21 cellular contexts compared by ENCODE assay signal in genomic region chr7:21911341-21911875, GRCh38. TPM values are rescaled to one million over a fixed set of nuclear protein-coding genes. Genes with fewer than 3 reads are reported as not detected.
DNase-seq lines count a peak whose midpoint lies in the region; ATAC-seq and TF ChIP-seq lines count a peak whose summit lies in the region.
"Had no signal": no experiment of that assay in that cellular context is flagged by ENCODE, and none has a peak within 500 bp of the region (broad histone marks: within the 10 kb centered on the region; RNA-seq: fewer than 3 reads in every experiment).

No MANE protein-coding gene starts in this region.

- H2AK5ac ChIP-seq in IMR-90 (ENCODE audit: low read depth, low read length): no peak overlapping the region

- H3K14ac ChIP-seq in IMR-90 (replicated peaks; ENCODE audit: low read depth, low read length): no peak overlapping the region

- H3K36me3 ChIP-seq in heart right ventricle: peaks cover 0 to 34% (median 4%) of the 10 kb centered on the region in 9 donors
- peaks cover 25% of the 10 kb centered on the region; the same call in 1 of the 2 replicates for H3K36me3 ChIP-seq in IMR-90 (ENCODE audit: control insufficient read depth, insufficient read depth, low read length)
- no peaks in the 10 kb centered on the region for H3K36me3 ChIP-seq in smooth muscle cell (ENCODE audit: low read depth)

- peaks cover 2 to 56% (median 17%) of the 10 kb centered on the region in 9 donors for H3K4me1 ChIP-seq in heart right ventricle
- no peaks in the 10 kb centered on the region for H3K4me1 ChIP-seq in IMR-90 (ENCODE audit: control insufficient read depth, insufficient read depth, low read length)
- peaks cover 5% of the 10 kb centered on the region for H3K4me1 ChIP-seq in smooth muscle cell (ENCODE audit: low read depth)
- H3K4me1 ChIP-seq: A549 had no signal

- peaks cover 0 to 2% of the 10 kb centered on the region in 2 experiments; a peak in 1 of 4 replicates for H3K79me1 ChIP-seq in IMR-90 (ENCODE audit: low read depth in 1 of 2, low read length in 2 of 2)

- no peak overlapping the region for H4K8ac ChIP-seq in IMR-90 (ENCODE audit: low read depth in 2 of 2, low read length in 2 of 2)

- no peak overlapping the region for H4K91ac ChIP-seq in IMR-90 (ENCODE audit: insufficient read depth, low read depth, low read length)

- H3K4me3 ChIP-seq in heart right ventricle (no peak overlapping the region), IMR-90 (ENCODE audit: insufficient read depth, low read depth, low read length) (no peak overlapping the region), fibroblast of mammary gland (ENCODE audit: control insufficient read depth, low read depth, low read length) (no peak overlapping the region), smooth muscle cell (no peak overlapping the region)
- H3K4me3 ChIP-seq: A549, GM23338, K562 had no signal

- TF ChIP-seq RAD21 in IMR-90 (IDR thresholded peaks at IDR 0.05; ENCODE audit: low read length): no peak

- no peak overlapping the region for H3K23ac ChIP-seq in IMR-90 (ENCODE audit: low read depth, low read length)

- no peak overlapping the region for H3K56ac ChIP-seq in IMR-90 (ENCODE audit: extremely low read depth, insufficient read depth, low read length)

- peaks cover 0 to 11% (median 2%) of the 10 kb centered on the region in 4 donors for H3K4me1 Mint-ChIP-seq in naive thymus-derived CD8-positive, alpha-beta T cell
- no peaks in the 10 kb centered on the region for H3K4me1 Mint-ChIP-seq in activated CD8-positive, alpha-beta T cell treated with anti-CD3 and anti-CD28 coated beads for 36 hours (ENCODE audit: low read depth)
- H3K4me1 Mint-ChIP-seq: CD4-positive, CD25-positive, alpha-beta regulatory T cell had no signal

- no peak overlapping the region for H2BK5ac ChIP-seq in IMR-90 (ENCODE audit: low read depth, low read length, poor library complexity, severe bottlenecking)

- no peak for DNase-seq in heart right ventricle
- no peak for DNase-seq in Right ventricle myocardium superior
- peak; percentile 7 for DNase-seq in IMR-90
- peak; percentile 67 for DNase-seq in fibroblast of mammary gland (ENCODE audit: low read depth)
- DNase-seq in smooth muscle cell (lab: John Stamatoyannopoulos, UW; ENCODE audit: unreplicated experiment): no peak
- no peak for DNase-seq in naive thymus-derived CD8-positive, alpha-beta T cell
- no peak for DNase-seq in activated CD8-positive, alpha-beta T cell treated with anti-CD3 and anti-CD28 coated beads for 36 hours
- DNase-seq: activated CD4-positive, alpha-beta T cell treated with anti-CD3 and anti-CD28 coated beads, Interleukin-2, amount 50 U/mL, for 4 hours; activated gamma-delta T cell treated with Interleukin-2 at 50 U/mL for 16 hours; CD4-positive, CD25-positive, alpha-beta regulatory T cell; central memory CD4-positive, alpha-beta T cell; GDM1; NCI-H1694; NCI-H774; SIG-M5; T-helper 2 cell; WERI-Rb-1 had no signal

- H2BK20ac ChIP-seq in IMR-90 (ENCODE audit: low read depth, low read length): no peak overlapping the region

- no peaks in the 10 kb centered on the region for H3K79me2 ChIP-seq in smooth muscle cell (ENCODE audit: low read depth)

- H3K27ac Mint-ChIP-seq in naive thymus-derived CD8-positive, alpha-beta T cell: no peak overlapping the region
- H3K27ac Mint-ChIP-seq in activated CD8-positive, alpha-beta T cell treated with anti-CD3 and anti-CD28 coated beads for 36 hours: no peak overlapping the region
- H3K27ac Mint-ChIP-seq: CD4-positive, CD25-positive, alpha-beta regulatory T cell; GM23338 had no signal

- CTCF ChIA-PET in IMR-90 (lab: Yijun Ruan, JAX): no interaction called here
- CTCF ChIA-PET in activated CD8-positive, alpha-beta T cell treated with anti-CD3 and anti-CD28 coated beads for 36 hours (lab: Charles Lee): no interaction called here

- H3K18ac ChIP-seq in IMR-90 (ENCODE audit: low read depth, low read length): no peak overlapping the region

- 0 out of 2 replicates have a peak, but pooled peaks cover 3% of the 10 kb centered on the region for H3K9me1 ChIP-seq in IMR-90 (ENCODE audit: insufficient read depth, low read length)

- TF ChIP-seq CTCF in heart right ventricle (IDR thresholded peaks at IDR 0.05): no peak
- TF ChIP-seq CTCF in IMR-90 (conservative IDR thresholded peaks at IDR 0.05; ENCODE audit: low read depth, low read length): no peak
- no peak for TF ChIP-seq CTCF in fibroblast of mammary gland (conservative IDR thresholded peaks at IDR 0.05; ENCODE audit: control insufficient read depth, insufficient read depth, low read depth, low read length)
- no peak for TF ChIP-seq CTCF in smooth muscle cell (IDR thresholded peaks at IDR 0.05; ENCODE audit: borderline replicate concordance, insufficient read depth, poor library complexity, severe bottlenecking)
- TF ChIP-seq CTCF in activated CD8-positive, alpha-beta T cell treated with anti-CD3 and anti-CD28 coated beads for 36 hours (IDR thresholded peaks at IDR 0.05): no peak

- peak overlapping the region in 6 of 10 donors; percentile 26 to 79 (median 56) for H3K27ac ChIP-seq in heart right ventricle
- H3K27ac ChIP-seq in IMR-90 (ENCODE audit: insufficient read depth, low read length): no peak overlapping the region
- H3K27ac ChIP-seq in smooth muscle cell (ENCODE audit: low read depth): peak overlapping the region; percentile 51
- H3K27ac ChIP-seq: A549, WERI-Rb-1 had no signal

- BruUV-seq in IMR-90 (replicated peaks; lab: Mats Ljungman, UMichigan): no TSS peak

- H2AFZ ChIP-seq in IMR-90 (replicated peaks; ENCODE audit: low read length, poor library complexity) (no peak overlapping the region), smooth muscle cell (ENCODE audit: low read depth) (no peak overlapping the region)
- H2AFZ ChIP-seq: GM23338 had no signal

- H3K4ac ChIP-seq in IMR-90 (ENCODE audit: low read depth, low read length): no peak overlapping the region

- intact Hi-C loops in heart right ventricle (cut with DNase I): loop anchor here in 1 of 10 donors (2.0 to 5.0 kb wide), 2 partner anchors 36 to 485 kb away; partner anchors contain the start of gene CDCA7L
- intact Hi-C loops in Right ventricle myocardium superior (cut with DNase I): no loop called here
- intact Hi-C loops in IMR-90 (cut with micrococcal nuclease): no loop called here
- intact Hi-C loops in activated CD8-positive, alpha-beta T cell treated with anti-CD3 and anti-CD28 coated beads for 36 hours (cut with micrococcal nuclease): no loop called here

- H3K27me3 ChIP-seq in heart right ventricle: no peaks in the 10 kb centered on the region
- H3K27me3 ChIP-seq in IMR-90 (ENCODE audit: control insufficient read depth, insufficient read depth, low read length): no peaks in the 10 kb centered on the region
- H3K27me3 ChIP-seq in smooth muscle cell (ENCODE audit: low read depth): no peaks in the 10 kb centered on the region

- H3K4me3 Mint-ChIP-seq in naive thymus-derived CD8-positive, alpha-beta T cell: no peak overlapping the region
- H3K4me3 Mint-ChIP-seq in activated CD8-positive, alpha-beta T cell treated with anti-CD3 and anti-CD28 coated beads for 36 hours: no peak overlapping the region
- H3K4me3 Mint-ChIP-seq: CD4-positive, CD25-positive, alpha-beta regulatory T cell; GM23338 had no signal

- no peak overlapping the region for H4K5ac ChIP-seq in IMR-90 (ENCODE audit: low read depth, low read length)

- H3K4me2 ChIP-seq in IMR-90 (ENCODE audit: low read depth, low read length): no peak overlapping the region
- H3K4me2 ChIP-seq in smooth muscle cell: peak overlapping the region; percentile 22
- H3K4me2 ChIP-seq: A549, GM23338 had no signal

- H3F3A ChIP-seq in smooth muscle cell (ENCODE audit: low read depth): no peaks in the 10 kb centered on the region

- H3K9ac ChIP-seq in IMR-90 (ENCODE audit: low read depth, low read length) (no peak overlapping the region), smooth muscle cell (ENCODE audit: low read depth) (no peak overlapping the region)

- H3K36me3 Mint-ChIP-seq in naive thymus-derived CD8-positive, alpha-beta T cell: peaks cover 18 to 79% (median 33%) of the 10 kb centered on the region in 3 donors
- peaks cover 60% of the 10 kb centered on the region for H3K36me3 Mint-ChIP-seq in activated CD8-positive, alpha-beta T cell treated with anti-CD3 and anti-CD28 coated beads for 36 hours (ENCODE audit: low read depth)

- H3K9me3 ChIP-seq in heart right ventricle (no peaks in the 10 kb centered on the region), IMR-90 (ENCODE audit: control insufficient read depth, insufficient read depth, low read length) (no peaks in the 10 kb centered on the region), smooth muscle cell (replicated peaks; ENCODE audit: low read depth) (no peaks in the 10 kb centered on the region)
- H3K9me3 ChIP-seq: A549 had no signal

- H4K20me1 ChIP-seq in IMR-90 (ENCODE audit: insufficient read depth, low read length) (no peaks in the 10 kb centered on the region), smooth muscle cell (ENCODE audit: low read depth) (no peaks in the 10 kb centered on the region)

- WGBS in heart right ventricle, 2 donors: 83 to 84% methylated on average over 8 of the region's 8 CpGs
- no CpG with 5 or more reads among the region's 8 CpGs for whole genome bisulfite sequencing in IMR-90 (ENCODE audit: extremely low coverage in 2 of 2, insufficient read length in 1 of 2), 2 experiments
- WGBS in smooth muscle cell (ENCODE audit: low lambda C conversion rate): 24% methylated on average over 8 of the region's 8 CpGs

- ATAC-seq in heart right ventricle (no peak), Right ventricle myocardium superior (ENCODE audit: poor library complexity) (no peak), IMR-90 (ENCODE audit: low read depth) (no peak), GM21825 (IDR thresholded peaks at IDR 0.05; ENCODE audit: unreplicated experiment) (no peak)
- no peak for ATAC-seq in naive thymus-derived CD8-positive, alpha-beta T cell
- no peak for ATAC-seq in activated CD8-positive, alpha-beta T cell treated with anti-CD3 and anti-CD28 coated beads for 36 hours
- ATAC-seq: A549, GM23338, K562 had no signal

- H2BK120ac ChIP-seq in IMR-90 (ENCODE audit: low read depth, low read length): no peak overlapping the region

- in situ Hi-C loops in IMR-90 (cut with MboI; ENCODE audit: low sequenced_read_pairs): no loop called here

- H2AK9ac ChIP-seq in IMR-90 (replicated peaks; ENCODE audit: low read depth, low read length, poor library complexity): no peak overlapping the region

- POLR2A ChIA-PET in IMR-90 (lab: Charles Lee; ENCODE audit: unreplicated experiment): no interaction called here
- POLR2A ChIA-PET in naive thymus-derived CD8-positive, alpha-beta T cell (lab: Charles Lee): no interaction called here
- POLR2A ChIA-PET in activated CD8-positive, alpha-beta T cell treated with anti-CD3 and anti-CD28 coated beads for 36 hours (lab: Charles Lee): interaction anchor here (1.2 kb wide), 1 partner anchor 35 kb away, joined by 3 read pairs; no protein-coding TSS in a partner anchor

- no peaks in the 10 kb centered on the region for H3K27me3 Mint-ChIP-seq in naive thymus-derived CD8-positive, alpha-beta T cell
- H3K27me3 Mint-ChIP-seq in activated CD8-positive, alpha-beta T cell treated with anti-CD3 and anti-CD28 coated beads for 36 hours: no peaks in the 10 kb centered on the region
- H3K27me3 Mint-ChIP-seq: CD4-positive, CD25-positive, alpha-beta regulatory T cell had no signal

- H2BK15ac ChIP-seq in IMR-90 (ENCODE audit: low read depth, low read length): no peak overlapping the region

- dilution Hi-C loops in IMR-90 (cut with HindIII; ENCODE audit: low sequenced_read_pairs, unreplicated experiment): no loop called here

- TF ChIP-seq POLR2A in IMR-90 (IDR thresholded peaks at IDR 0.05; ENCODE audit: low read depth, low read length): no peak

- H3K9me3 Mint-ChIP-seq in naive thymus-derived CD8-positive, alpha-beta T cell: no peaks in the 10 kb centered on the region
- no peaks in the 10 kb centered on the region for H3K9me3 Mint-ChIP-seq in activated CD8-positive, alpha-beta T cell treated with anti-CD3 and anti-CD28 coated beads for 36 hours
- H3K9me3 Mint-ChIP-seq: CD4-positive, CD25-positive, alpha-beta regulatory T cell; GM23338 had no signal

RNA-seq across cellular contexts. Expression of gene CDCA7L, which starts 34.3 kb away (rescaled TPM):
- total RNA-seq in heart right ventricle (10 to 100 TPM; 31.2 to 59.1 (median 43.8) TPM), Right ventricle myocardium superior (62.5 TPM), IMR-90 (2012; rRNA removed) (35.0 and 40.8 TPM in 2 replicates), smooth muscle cell (7.8 and 13.9 TPM in 2 replicates)
- polyA plus RNA-seq in heart right ventricle (10 to 100 TPM; 10.6 to 19.0 TPM), IMR-90 (2012; rRNA removed) (18.2 and 20.4 TPM in 2 replicates), smooth muscle cell (9.3 and 9.7 TPM in 2 replicates)
- polyA plus RNA-seq in IMR-90 (2012; cell fraction: cytosol; rRNA removed): 7.8 and 15.1 TPM in 2 replicates
- polyA plus RNA-seq in IMR-90 (2012; cell fraction: nucleus; rRNA removed; ENCODE audit: low replicate concordance): 5.7 and 21.6 TPM in 2 replicates
- total RNA-seq in naive thymus-derived CD8-positive, alpha-beta T cell: 10 to 100 TPM; 42.1 to 48.7 TPM
- polyA plus RNA-seq in naive thymus-derived CD8-positive, alpha-beta T cell: 10 to 100 TPM; 23.9 to 38.5 (median 37.3) TPM
- total RNA-seq in activated CD8-positive, alpha-beta T cell treated with anti-CD3 and anti-CD28 coated beads for 36 hours: 100 to 1,000 TPM; 101 to 102 TPM

Comparison
In these comparisons a context has a peak if more than half of its experiments do, and no peak if none do; other contexts are left out.
1. DNase-seq: peak in IMR-90 (single experiment) and fibroblast of mammary gland (single experiment); none in heart right ventricle (0 of 2), Right ventricle myocardium superior (single experiment), smooth muscle cell (single experiment), naive thymus-derived CD8-positive, alpha-beta T cell (0 of 10) and activated CD8-positive, alpha-beta T cell treated with anti-CD3 and anti-CD28 coated beads for 36 hours (single experiment).